8 cellular contexts compared by ENCODE assay signal in genomic region chr17:46769531-46770438, GRCh38. TPM values are rescaled to one million over a fixed set of nuclear protein-coding genes. Genes with fewer than 3 reads are reported as not detected.
DNase-seq lines count a peak whose midpoint lies in the region; ATAC-seq and TF ChIP-seq lines count a peak whose summit lies in the region.

No MANE protein-coding gene starts in this region.

- H2AFZ ChIP-seq in mesenchymal stem cell (ENCODE audit: low read depth, low read length), result no peak overlapping the region

- H4K8ac ChIP-seq in mesenchymal stem cell (ENCODE audit: low read length), result no peak overlapping the region

- no peaks in the 10 kb centered on the region for H3K9me3 Mint-ChIP-seq in activated T-cell treated with anti-CD3 and anti-CD28 coated beads, Interleukin-2, amount 50 U/mL, for 72 hours
- H3K9me3 Mint-ChIP-seq in activated T-cell treated with anti-CD3 and anti-CD28 coated beads, Interleukin-2, amount 50 U/mL, for 24 hours, result no peaks in the 10 kb centered on the region
- no peaks in the 10 kb centered on the region for H3K9me3 Mint-ChIP-seq in activated naive CD8-positive, alpha-beta T cell treated with anti-CD3 and anti-CD28 coated beads for 36 hours

- no peak overlapping the region for H3K23ac ChIP-seq in mesenchymal stem cell (ENCODE audit: low read length in 2 of 2)

- TF ChIP-seq CTCF in testis (IDR thresholded peaks at IDR 0.05), result no peak
- no peak for TF ChIP-seq CTCF in coronary artery (IDR thresholded peaks at IDR 0.05)

- H3K27ac Mint-ChIP-seq in activated T-cell treated with anti-CD3 and anti-CD28 coated beads, Interleukin-2, amount 50 U/mL, for 72 hours, result no peak overlapping the region
- no peak overlapping the region for H3K27ac Mint-ChIP-seq in activated T-cell treated with anti-CD3 and anti-CD28 coated beads, Interleukin-2, amount 50 U/mL, for 24 hours
- H3K27ac Mint-ChIP-seq in activated naive CD8-positive, alpha-beta T cell treated with anti-CD3 and anti-CD28 coated beads for 36 hours, result no peak overlapping the region

- H2BK15ac ChIP-seq in mesenchymal stem cell (ENCODE audit: low read depth, poor library complexity, severe bottlenecking), result no peak overlapping the region

- no peak overlapping the region for H4K91ac ChIP-seq in mesenchymal stem cell (ENCODE audit: low read length)

- peak overlapping the region; percentile 78 to 79 for H3K4me3 Mint-ChIP-seq in activated T-cell treated with anti-CD3 and anti-CD28 coated beads, Interleukin-2, amount 50 U/mL, for 72 hours
- no peak overlapping the region for H3K4me3 Mint-ChIP-seq in activated T-cell treated with anti-CD3 and anti-CD28 coated beads, Interleukin-2, amount 50 U/mL, for 24 hours
- peak overlapping the region; percentile 20 for H3K4me3 Mint-ChIP-seq in activated naive CD8-positive, alpha-beta T cell treated with anti-CD3 and anti-CD28 coated beads for 36 hours

- H3K27ac ChIP-seq in mesenchymal stem cell (ENCODE audit: low read length, poor library complexity, severe bottlenecking), result no peak overlapping the region
- H3K27ac ChIP-seq in testis, result no peak overlapping the region
- H3K27ac ChIP-seq in coronary artery, result no peak overlapping the region

- H3K4me1 ChIP-seq in mesenchymal stem cell (ENCODE audit: control insufficient read depth, insufficient read depth, low read depth, low read length) (peaks cover 30% of the 10 kb centered on the region), testis (peaks cover 8% of the 10 kb centered on the region)

- H2BK5ac ChIP-seq in mesenchymal stem cell (ENCODE audit: low read depth, low read length, poor library complexity, severe bottlenecking), result no peak overlapping the region

- WGBS in mesenchymal stem cell, result 95% methylated on average over 56 of the region's 56 CpGs
- whole genome bisulfite sequencing in testis, 2 donors, result 5 to 8% methylated on average over 33 to 56 of the region's 56 CpGs

- no peaks in the 10 kb centered on the region for H3K9me3 ChIP-seq in mesenchymal stem cell (ENCODE audit: control insufficient read depth, low read length)
- no peaks in the 10 kb centered on the region for H3K9me3 ChIP-seq in testis

- peak in 1 of 2 donors; percentile 18 for DNase-seq in activated T-cell treated with anti-CD3 and anti-CD28 coated beads, Interleukin-2, amount 50 U/mL, for 72 hours
- no peak for DNase-seq in activated T-cell treated with anti-CD3 and anti-CD28 coated beads, Interleukin-2, amount 50 U/mL, for 24 hours
- DNase-seq in activated naive CD8-positive, alpha-beta T cell treated with anti-CD3 and anti-CD28 coated beads for 36 hours, result peak; percentile 10
- DNase-seq in mesenchymal stem cell, result no peak
- no peak for DNase-seq in testis
- DNase-seq in coronary artery (ENCODE audit: low spot score), result no peak
- no peak for DNase-seq in MV-4-11 (lab: John Stamatoyannopoulos, UW)

- H3K4me3 ChIP-seq in mesenchymal stem cell (ENCODE audit: insufficient read depth in 1 of 2, low read depth in 1 of 2, low read length in 2 of 2), result peak overlapping the region in 1 of 2 experiments; percentile 65
- peak overlapping the region; percentile 34 for H3K4me3 ChIP-seq in testis
- no peak overlapping the region for H3K4me3 ChIP-seq in coronary artery

- H3K9ac ChIP-seq in mesenchymal stem cell (ENCODE audit: low read length), result peak overlapping the region; percentile 64

- no peak overlapping the region for H3K4me2 ChIP-seq in mesenchymal stem cell (ENCODE audit: low read length, poor library complexity, severe bottlenecking)

- no peak overlapping the region for H3K4ac ChIP-seq in mesenchymal stem cell (ENCODE audit: low read depth in 1 of 2, low read length in 2 of 2)

- H3K18ac ChIP-seq in mesenchymal stem cell (ENCODE audit: low read depth in 1 of 2, low read length in 2 of 2), result no peak overlapping the region

- H3K79me1 ChIP-seq in mesenchymal stem cell (replicated peaks; ENCODE audit: low read length, poor library complexity, severe bottlenecking), result peaks cover 7% of the 10 kb centered on the region

- no peak overlapping the region for H2BK12ac ChIP-seq in mesenchymal stem cell (ENCODE audit: low read length in 2 of 2)

- H3K14ac ChIP-seq in mesenchymal stem cell (ENCODE audit: low read length in 2 of 2), result no peak overlapping the region

- TF ChIP-seq POLR2A in testis (IDR thresholded peaks at IDR 0.05), result no peak

- intact Hi-C loops in testis (cut with DNase I; ENCODE audit: low total_unique reads), result no loop called here

- H3K36me3 Mint-ChIP-seq in activated T-cell treated with anti-CD3 and anti-CD28 coated beads, Interleukin-2, amount 50 U/mL, for 72 hours (ENCODE audit: insufficient read depth in 2 of 2), result no peaks in the 10 kb centered on the region
- no peaks in the 10 kb centered on the region for H3K36me3 Mint-ChIP-seq in activated T-cell treated with anti-CD3 and anti-CD28 coated beads, Interleukin-2, amount 50 U/mL, for 24 hours (ENCODE audit: low read depth)
- H3K36me3 Mint-ChIP-seq in activated naive CD8-positive, alpha-beta T cell treated with anti-CD3 and anti-CD28 coated beads for 36 hours, result no peaks in the 10 kb centered on the region

- H2BK120ac ChIP-seq in mesenchymal stem cell (ENCODE audit: low read depth, low read length), result no peak overlapping the region

- no peak for ATAC-seq in activated T-cell treated with anti-CD3 and anti-CD28 coated beads, Interleukin-2, amount 50 U/mL, for 72 hours (replicated peaks in 1 of 2)
- ATAC-seq in HG03469 (IDR thresholded peaks at IDR 0.05; ENCODE audit: unreplicated experiment), result no peak

- H3K27me3 ChIP-seq in mesenchymal stem cell (ENCODE audit: control insufficient read depth in 1 of 2, insufficient read depth in 1 of 2, low read length in 2 of 2) (peaks cover 0 to 15% of the 10 kb centered on the region in 2 experiments), testis (no peaks in the 10 kb centered on the region)

- H3K27me3 Mint-ChIP-seq in activated T-cell treated with anti-CD3 and anti-CD28 coated beads, Interleukin-2, amount 50 U/mL, for 72 hours (ENCODE audit: low read depth), result peaks cover 29% of the 10 kb centered on the region
- H3K27me3 Mint-ChIP-seq in activated T-cell treated with anti-CD3 and anti-CD28 coated beads, Interleukin-2, amount 50 U/mL, for 24 hours, result peaks cover 53% of the 10 kb centered on the region
- H3K27me3 Mint-ChIP-seq in activated naive CD8-positive, alpha-beta T cell treated with anti-CD3 and anti-CD28 coated beads for 36 hours, result peaks cover 42% of the 10 kb centered on the region

- no peaks in the 10 kb centered on the region for H3K4me1 Mint-ChIP-seq in activated T-cell treated with anti-CD3 and anti-CD28 coated beads, Interleukin-2, amount 50 U/mL, for 72 hours (ENCODE audit: low read depth)
- peaks cover 19% of the 10 kb centered on the region for H3K4me1 Mint-ChIP-seq in activated T-cell treated with anti-CD3 and anti-CD28 coated beads, Interleukin-2, amount 50 U/mL, for 24 hours (ENCODE audit: low read depth)
- H3K4me1 Mint-ChIP-seq in activated naive CD8-positive, alpha-beta T cell treated with anti-CD3 and anti-CD28 coated beads for 36 hours, result peaks cover 12% of the 10 kb centered on the region

- peaks cover 0 to 10% of the 10 kb centered on the region in 2 experiments for H3K36me3 ChIP-seq in mesenchymal stem cell (ENCODE audit: control insufficient read depth in 1 of 2, insufficient read depth in 2 of 2, low read depth in 1 of 2, low read length in 2 of 2)
- H3K36me3 ChIP-seq in testis (ENCODE audit: low read depth, missing control alignments), result no peaks in the 10 kb centered on the region

- H2AK5ac ChIP-seq in mesenchymal stem cell (ENCODE audit: low read length, severe bottlenecking), result peak overlapping the region; percentile 66

RNA-seq across cellular contexts. Expression of gene WNT3, which starts 48.7 kb away (rescaled TPM):
- total RNA-seq in activated T-cell treated with anti-CD3 and anti-CD28 coated beads, Interleukin-2, amount 50 U/mL, for 72 hours, result under 1 TPM; 0.14 to 0.53 TPM
- under 1 TPM; 0.06 to 0.08 TPM for total RNA-seq in activated naive CD8-positive, alpha-beta T cell treated with anti-CD3 and anti-CD28 coated beads for 36 hours
- polyA plus RNA-seq in mesenchymal stem cell (2013, experiment 1 of 2), result 1.1 TPM
- 1.1 TPM for polyA plus RNA-seq in mesenchymal stem cell (2013, experiment 2 of 2)
- total RNA-seq in testis, result 1 to 10 TPM; 7.7 to 9.8 TPM
- polyA plus RNA-seq in testis (ENCODE audit: insufficient read depth, low read depth, low replicate concordance), result 6.4 TPM

Comparison
In these comparisons a context has a peak if more than half of its experiments do, and no peak if none do; other contexts are left out.
1. RNA of gene WNT3, which starts 48.7 kb away (total RNA-seq): 7.7 to 9.8 TPM in testis; 0.14 to 0.53 TPM in activated T-cell treated with anti-CD3 and anti-CD28 coated beads, Interleukin-2, amount 50 U/mL, for 72 hours and 0.06 to 0.08 TPM in activated naive CD8-positive, alpha-beta T cell treated with anti-CD3 and anti-CD28 coated beads for 36 hours; every median in the first group is over 4 times any median in the second.